10 cellular contexts compared by ENCODE assay signal in genomic region chr2:180334514-180334913, GRCh38.
DNase-seq lines count a peak whose midpoint lies in the region; ATAC-seq lines count a peak whose summit lies in the region.
"Had no signal": no experiment of that assay in that cellular context is flagged by ENCODE, and none has a peak within 500 bp of the region (broad histone marks: within the 10 kb centered on the region; RNA-seq: fewer than 3 reads in every experiment).

No MANE protein-coding gene starts in this region.

- H3K36me3 ChIP-seq in effector memory CD4-positive, alpha-beta T cell (ENCODE audit: control insufficient read depth, insufficient read depth, low read length), result no peaks in the 10 kb centered on the region
- H3K36me3 ChIP-seq: sigmoid colon had no signal

- no peaks in the 10 kb centered on the region for H3K27me3 ChIP-seq in effector memory CD4-positive, alpha-beta T cell (replicated peaks; ENCODE audit: control insufficient read depth, insufficient read depth, low read length, poor library complexity, severe bottlenecking)
- H3K27me3 ChIP-seq: sigmoid colon had no signal

- peaks cover 5% of the 10 kb centered on the region for H3K9me3 ChIP-seq in effector memory CD4-positive, alpha-beta T cell (ENCODE audit: control insufficient read depth, low read length)

- DNase-seq in SKM-1 treated with dmso at 0.1 percent for 144 hours (lab: John Stamatoyannopoulos, UW; ENCODE audit: unreplicated experiment) (peak; percentile 66), inferior parietal cortex (ENCODE audit: extremely low spot score) (no peak), NCI-H82 (lab: John Stamatoyannopoulos, UW) (no peak)
- no peak for DNase-seq in effector memory CD4-positive, alpha-beta T cell
- DNase-seq in stimulated activated naive CD4-positive, alpha-beta T cell treated with Interleukin-2 at 50 U/mL for 16 hours (lab: John Stamatoyannopoulos, UW), result no peak
- DNase-seq: NCI-H1694 treated with DMSO at 0.1 percent for 48 hours, sigmoid colon had no signal

- no peaks in the 10 kb centered on the region for H3K4me1 ChIP-seq in effector memory CD4-positive, alpha-beta T cell (ENCODE audit: control insufficient read depth, insufficient read depth, low read length, poor library complexity, severe bottlenecking)
- H3K4me1 ChIP-seq: sigmoid colon had no signal

- peak; percentile 100 for ATAC-seq in GM18870 (IDR thresholded peaks at IDR 0.05; ENCODE audit: unreplicated experiment)
- ATAC-seq in GM21737 (IDR thresholded peaks at IDR 0.05; ENCODE audit: unreplicated experiment), result peak; percentile 100
- peak; percentile 100 for ATAC-seq in HG03354 (IDR thresholded peaks at IDR 0.05; ENCODE audit: poor library complexity, severe bottlenecking, unreplicated experiment)

- no peak overlapping the region for H3K4me3 ChIP-seq in effector memory CD4-positive, alpha-beta T cell (ENCODE audit: insufficient read depth, low read depth, low read length, poor library complexity, severe bottlenecking)
- H3K4me3 ChIP-seq: sigmoid colon had no signal

- H3K27ac ChIP-seq in effector memory CD4-positive, alpha-beta T cell (ENCODE audit: insufficient read depth, low read length, poor library complexity, severe bottlenecking), result no peak overlapping the region
- H3K27ac ChIP-seq: sigmoid colon had no signal
